Comparison of ENCODE assay signal across 5 cellular contexts in genomic region chr11:116210663-116211062, GRCh38.
"Had no signal": no experiment of that assay in that cellular context is flagged by ENCODE, and none has a peak within 500 bp of the region (broad histone marks: within the 10 kb centered on the region; RNA-seq: fewer than 3 reads in every experiment).

No MANE protein-coding gene starts in this region.

- DNase-seq: H9, HCEC 1CT, KBM-7 had no signal

- H3K9me3 Mint-ChIP-seq: GM23338, H9 had no signal

- H3K4me3 Mint-ChIP-seq: GM23338, H9, IgD-negative memory B cell had no signal

- H3K27ac Mint-ChIP-seq: GM23338, IgD-negative memory B cell had no signal

- H3K4me1 Mint-ChIP-seq: IgD-negative memory B cell had no signal

- H3K36me3 Mint-ChIP-seq: IgD-negative memory B cell had no signal
